Comparison of ENCODE assay signal across 35 cellular contexts in the genomic region with DNA sequence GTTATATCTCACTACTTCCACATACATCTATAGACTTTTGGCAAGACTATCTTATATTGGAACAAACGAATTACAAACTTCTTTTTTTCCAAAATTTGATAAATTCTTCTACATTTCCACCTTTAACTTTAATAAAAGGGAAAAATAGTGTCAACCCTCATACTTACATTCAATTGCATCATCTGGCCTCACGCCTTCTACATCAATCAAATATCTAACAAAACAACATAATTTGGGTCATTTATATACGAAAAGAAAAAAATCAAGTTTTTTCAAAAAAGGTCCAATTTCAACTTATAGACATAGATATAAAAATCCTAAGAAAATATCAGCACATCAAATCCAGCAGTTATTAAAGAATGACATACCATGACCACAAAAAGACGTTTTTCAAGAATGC. TPM values are rescaled to one million over a fixed set of nuclear protein-coding genes. Genes with fewer than 3 reads are reported as not detected.
"Had no signal": no experiment of that assay in that cellular context is flagged by ENCODE, and none has a peak within 500 bp of the region (broad histone marks: within the 10 kb centered on the region; RNA-seq: fewer than 3 reads in every experiment).

No MANE protein-coding gene starts in this region.

- FAIRE-seq: keratinocyte had no signal

- H3K9me3 ChIP-seq: lower lobe of right lung, neutrophil, right atrium auricular region, right lobe of liver, stomach, testis, thyroid gland, transverse colon, upper lobe of left lung, vagina had no signal

- ATAC-seq: left cardiac atrium; left lobe of liver; lower lobe of right lung; natural killer cell; right lobe of liver; stimulated activated naive B cell treated with anti-CD40 and anti-IgM and Interleukin-4, amounts not matched to agents 10 μg/mL and 1 μg/mL and 100 μg/mL, for 72 hours; stimulated activated naive CD8-positive, alpha-beta T cell treated with anti-CD3 and anti-CD28 coated beads, Interleukin-15, Interleukin-2, amounts not matched to agents 100 U/mL and 50 U/mL, for 24 hours had no signal

- H3K9me3 Mint-ChIP-seq: mesothelial cell of epicardium; naive B cell; natural killer cell; nephron progenitor cell; neural progenitor cell; stimulated activated naive B cell treated with anti-CD40 and anti-IgM and Interleukin-4, amounts not matched to agents 10 μg/mL and 1 μg/mL and 100 μg/mL, for 72 hours had no signal

- H3K4me3 ChIP-seq: lower lobe of right lung, neural progenitor cell, right atrium auricular region, right lobe of liver, stomach, testis, thyroid gland, transverse colon, upper lobe of left lung, vagina had no signal

- H3K27ac Mint-ChIP-seq: mesothelial cell of epicardium; naive B cell; nephron progenitor cell; neural progenitor cell; progenitor cell of endocrine pancreas; stimulated activated naive B cell treated with anti-CD40 and anti-IgM and Interleukin-4, amounts not matched to agents 10 μg/mL and 1 μg/mL and 100 μg/mL, for 72 hours had no signal

- H3K27ac ChIP-seq: lower lobe of right lung, neural progenitor cell, neutrophil, right atrium auricular region, right lobe of liver, stomach, testis, thyroid gland, transverse colon, upper lobe of left lung, vagina had no signal

- DNase-seq: kidney glomerular epithelial cell; left cardiac atrium; lower lobe of right lung; mesendoderm; naive B cell; natural killer cell; nephron progenitor cell; occipital lobe; right lobe of liver; stimulated activated CD4-positive, alpha-beta T cell treated with anti-CD3 and anti-CD28 coated beads, Interleukin-12 subunit alpha, Interleukin-12 subunit beta, amount 100 ng/mL, for 4 hours; stimulated activated CD4-positive, alpha-beta T cell treated with anti-CD3 and anti-CD28 coated beads, Interleukin-15, amount 100 ng/mL, for 24 hours; stimulated activated CD4-positive, alpha-beta T cell treated with anti-CD3 and anti-CD28 coated beads, Interleukin-2, amount 100 ng/mL, for 24 hours; stimulated activated CD4-positive, alpha-beta T cell treated with anti-CD3 and anti-CD28 coated beads, Interleukin-4, amount 100 ng/mL, for 1 hour; stimulated activated naive B cell treated with anti-CD40 and anti-IgM and Interleukin-4, amounts not matched to agents 10 μg/mL and 1 μg/mL and 100 μg/mL, for 72 hours; stimulated activated naive CD8-positive, alpha-beta T cell treated with anti-CD3 and anti-CD28 coated beads, Interleukin-15, Interleukin-2, amounts not matched to agents 100 U/mL and 50 U/mL, for 24 hours; stomach; testis; thyroid gland; transverse colon; upper lobe of left lung had no signal

- H3K4me1 ChIP-seq: lower lobe of right lung, neural progenitor cell, right atrium auricular region, right lobe of liver, stomach, testis, thyroid gland, transverse colon, upper lobe of left lung, vagina had no signal

- H3K27me3 ChIP-seq: neural progenitor cell, neutrophil, right atrium auricular region, right lobe of liver, stomach, testis, thyroid gland, transverse colon, upper lobe of left lung, vagina had no signal

- H3K4me3 Mint-ChIP-seq: mesothelial cell of epicardium; naive B cell; natural killer cell; nephron progenitor cell; neural progenitor cell; stimulated activated naive B cell treated with anti-CD40 and anti-IgM and Interleukin-4, amounts not matched to agents 10 μg/mL and 1 μg/mL and 100 μg/mL, for 72 hours had no signal

- H3K27me3 Mint-ChIP-seq: naive B cell; progenitor cell of endocrine pancreas; stimulated activated naive B cell treated with anti-CD40 and anti-IgM and Interleukin-4, amounts not matched to agents 10 μg/mL and 1 μg/mL and 100 μg/mL, for 72 hours had no signal

- H3K4me1 Mint-ChIP-seq: mesothelial cell of epicardium, nephron progenitor cell, neural progenitor cell had no signal

RNA-seq across cellular contexts. Expression of gene C2orf78, which starts 17.0 kb away (rescaled TPM):
- total RNA-seq: left cardiac atrium, left lobe of liver, liver, lower lobe of right lung, mesothelial cell of epicardium, mononuclear cell, natural killer cell, occipital lobe, osteocyte, progenitor cell of endocrine pancreas, pulmonary artery endothelial cell, renal cortical epithelial cell, right atrium auricular region, skeletal muscle tissue, stomach, thyroid gland, transverse colon, upper lobe of left lung, urinary bladder, vagina had no signal
- polyA plus RNA-seq: keratinocyte, stomach, urinary bladder had no signal
